14 cellular contexts compared by ENCODE assay signal in the genomic region with DNA sequence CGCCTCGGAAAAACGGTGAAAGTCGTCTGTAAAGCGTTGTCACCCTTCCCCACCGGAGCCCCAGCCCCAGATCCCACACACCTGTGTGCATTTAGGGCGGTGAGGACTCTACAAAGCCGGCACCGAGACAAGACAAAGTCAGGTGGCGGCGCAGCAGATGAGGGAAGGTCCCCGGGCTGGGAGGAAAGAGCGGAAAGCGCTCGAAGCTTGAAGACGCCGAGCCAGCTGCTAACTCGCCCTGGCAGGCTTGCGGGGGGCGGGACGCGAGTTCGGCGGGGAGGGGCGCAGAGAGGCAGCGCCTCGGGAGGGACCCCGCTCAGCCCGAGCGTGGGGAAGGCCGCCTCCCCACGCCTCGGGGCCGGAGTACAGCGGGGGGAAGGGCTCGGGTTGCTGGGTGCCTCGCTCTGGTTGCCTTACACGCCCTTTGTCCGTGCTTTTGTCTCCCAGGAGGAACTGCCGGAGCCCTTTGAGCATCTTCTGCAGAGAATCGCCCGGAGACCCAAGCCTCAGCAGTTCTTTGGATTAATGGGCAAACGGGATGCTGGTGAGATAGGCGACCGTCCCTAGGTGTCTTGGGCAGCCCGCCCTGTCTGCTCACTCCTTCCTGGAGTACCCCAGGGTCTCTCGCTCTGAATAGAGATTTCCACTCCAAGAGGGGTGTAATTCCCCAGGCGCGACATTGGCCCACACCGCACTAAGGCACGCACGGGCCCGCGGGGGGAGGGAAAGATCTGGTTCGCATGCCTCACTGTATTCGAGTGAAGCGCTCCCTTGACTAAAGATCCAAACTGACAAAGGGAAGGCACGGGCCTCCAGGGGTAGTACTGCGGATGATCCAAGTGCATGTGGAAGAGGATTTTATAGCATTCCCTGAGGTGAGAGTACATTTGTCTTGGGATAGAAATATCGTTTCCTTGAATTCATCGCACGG. TPM values are rescaled to one million over a fixed set of nuclear protein-coding genes. Genes with fewer than 3 reads are reported as not detected.
DNase-seq lines count a peak whose midpoint lies in the region; TF ChIP-seq lines count a peak whose summit lies in the region.
"Had no signal": no experiment of that assay in that cellular context is flagged by ENCODE, and none has a peak within 500 bp of the region (broad histone marks: within the 10 kb centered on the region; RNA-seq: fewer than 3 reads in every experiment).

No MANE protein-coding gene starts in this region.

- peaks cover 12% of the 10 kb centered on the region for H3F3A ChIP-seq in neural progenitor cell (ENCODE audit: low read depth)

- H3K36me3 ChIP-seq in HUES6 (ENCODE audit: control insufficient read depth, insufficient read depth, low read length) (no peaks in the 10 kb centered on the region), ectodermal cell (ENCODE audit: control insufficient read depth, insufficient read depth, low read length) (no peaks in the 10 kb centered on the region), neural progenitor cell (no peaks in the 10 kb centered on the region)

- H3K4me3 ChIP-seq in HUES6 (ENCODE audit: low read depth, low read length): peak overlapping the region; percentile 77
- peak overlapping the region; percentile 34 for H3K4me3 ChIP-seq in ectodermal cell (ENCODE audit: insufficient read depth, low read depth, low read length)
- peak overlapping the region; percentile 52 for H3K4me3 ChIP-seq in neural progenitor cell

- peak overlapping the region; percentile 96 for H3K4me2 ChIP-seq in neural progenitor cell

- no peaks in the 10 kb centered on the region for H4K20me1 ChIP-seq in neural progenitor cell (ENCODE audit: low read depth)

- CTCF ChIA-PET in Calu3 (lab: Charles Lee): no interaction called here

- no peaks in the 10 kb centered on the region for H3K4me1 Mint-ChIP-seq in Calu3 (ENCODE audit: low read depth, unreplicated experiment)
- peaks cover 21% of the 10 kb centered on the region for H3K4me1 Mint-ChIP-seq in neural progenitor cell
- H3K4me1 Mint-ChIP-seq: stimulated activated memory B cell treated with anti-CD40 and anti-IgM and Interleukin-4, amounts not matched to agents 10 μg/mL and 1 μg/mL and 100 μg/mL, for 72 hours had no signal

- H3K27me3 Mint-ChIP-seq in Calu3 (ENCODE audit: unreplicated experiment): peaks cover 18% of the 10 kb centered on the region
- peaks cover 49% of the 10 kb centered on the region for H3K27me3 Mint-ChIP-seq in neural progenitor cell (ENCODE audit: insufficient read depth, low read depth)

- H3K9me3 Mint-ChIP-seq in Calu3 (ENCODE audit: low read depth, unreplicated experiment) (no peaks in the 10 kb centered on the region), neural progenitor cell (no peaks in the 10 kb centered on the region)
- H3K9me3 Mint-ChIP-seq: activated naive CD4-positive, alpha-beta T cell treated with anti-CD3 and anti-CD28 coated beads for 36 hours; stimulated activated memory B cell treated with anti-CD40 and anti-IgM and Interleukin-4, amounts not matched to agents 10 μg/mL and 1 μg/mL and 100 μg/mL, for 72 hours had no signal

- no peaks in the 10 kb centered on the region for H3K9me3 ChIP-seq in HUES6 (ENCODE audit: control insufficient read depth, insufficient read depth, low read depth, low read length)
- no peaks in the 10 kb centered on the region for H3K9me3 ChIP-seq in ectodermal cell (ENCODE audit: control insufficient read depth, low read length)
- no peaks in the 10 kb centered on the region for H3K9me3 ChIP-seq in neural progenitor cell (ENCODE audit: low read depth)
- H3K9me3 ChIP-seq: Caco-2 had no signal

- TF ChIP-seq CTCF in Calu3 (IDR thresholded peaks at IDR 0.05; ENCODE audit: unreplicated experiment): no peak
- TF ChIP-seq CTCF in neural progenitor cell (IDR thresholded peaks at IDR 0.05): no peak

- H3K4me1 ChIP-seq in HUES6 (ENCODE audit: control insufficient read depth, insufficient read depth, low read length) (peaks cover 19% of the 10 kb centered on the region), ectodermal cell (ENCODE audit: control insufficient read depth, insufficient read depth, low read length) (peaks cover 5% of the 10 kb centered on the region), neural progenitor cell (peaks cover 16% of the 10 kb centered on the region)
- H3K4me1 ChIP-seq: Caco-2 had no signal

- H3K27me3 ChIP-seq in HUES6 (ENCODE audit: control insufficient read depth, insufficient read depth, low read length): peaks cover 82% of the 10 kb centered on the region
- H3K27me3 ChIP-seq in ectodermal cell (ENCODE audit: control insufficient read depth, insufficient read depth, low read length, poor library complexity, severe bottlenecking): peaks cover 82% of the 10 kb centered on the region
- H3K27me3 ChIP-seq in neural progenitor cell: peaks cover 98% of the 10 kb centered on the region

- intact Hi-C loops in Calu3 (cut with micrococcal nuclease; ENCODE audit: unreplicated experiment): loop anchor here (10.0 kb wide), 1 partner anchor 129 kb away; no protein-coding TSS in a partner anchor

- no peaks in the 10 kb centered on the region for H3K79me2 ChIP-seq in neural progenitor cell (ENCODE audit: low read depth)

- H3K27ac ChIP-seq in HUES6 (ENCODE audit: low read depth, low read length): no peak overlapping the region
- no peak overlapping the region for H3K27ac ChIP-seq in ectodermal cell (ENCODE audit: insufficient read depth, low read depth, low read length, poor library complexity, severe bottlenecking)
- H3K27ac ChIP-seq in neural progenitor cell: no peak overlapping the region

- H3K9ac ChIP-seq in HUES6 (ENCODE audit: low read length) (peak overlapping the region; percentile 38), neural progenitor cell (no peak overlapping the region)

- WGBS in ectodermal cell, 2 experiments: 2 to 3% methylated on average over 62 of the region's 62 CpGs

- H2AFZ ChIP-seq in neural progenitor cell (replicated peaks): peak overlapping the region; percentile 90

- H3K4me3 Mint-ChIP-seq in Calu3 (ENCODE audit: low read depth, unreplicated experiment) (peak overlapping the region; percentile 63), neural progenitor cell (peak overlapping the region; percentile 85)
- H3K4me3 Mint-ChIP-seq: activated naive CD4-positive, alpha-beta T cell treated with anti-CD3 and anti-CD28 coated beads for 36 hours; stimulated activated memory B cell treated with anti-CD40 and anti-IgM and Interleukin-4, amounts not matched to agents 10 μg/mL and 1 μg/mL and 100 μg/mL, for 72 hours had no signal

- DNase-seq in Calu3 (no peak), neural progenitor cell (ENCODE audit: low spot score) (peak; percentile 76), HuH-7 (ENCODE audit: low spot score) (no peak), LoVo (ENCODE audit: low spot score) (no peak), ureter (ENCODE audit: low spot score) (no peak), Kasumi-1 (lab: John Stamatoyannopoulos, UW) (no peak)
- DNase-seq: activated naive CD4-positive, alpha-beta T cell treated with anti-CD3 and anti-CD28 coated beads for 36 hours; NCI-H1092 treated with DMSO at 0.1 percent for 48 hours; SW 1271 had no signal

- BruUV-seq in Calu3 (replicated peaks; lab: Mats Ljungman, UMichigan): no TSS peak

- H3K36me3 Mint-ChIP-seq in Calu3 (ENCODE audit: insufficient read depth, unreplicated experiment) (peaks cover 7% of the 10 kb centered on the region), neural progenitor cell (no peaks in the 10 kb centered on the region)
- H3K36me3 Mint-ChIP-seq: stimulated activated memory B cell treated with anti-CD40 and anti-IgM and Interleukin-4, amounts not matched to agents 10 μg/mL and 1 μg/mL and 100 μg/mL, for 72 hours had no signal

- H3K27ac Mint-ChIP-seq in Calu3 (ENCODE audit: unreplicated experiment) (no peak overlapping the region), neural progenitor cell (no peak overlapping the region)
- H3K27ac Mint-ChIP-seq: activated naive CD4-positive, alpha-beta T cell treated with anti-CD3 and anti-CD28 coated beads for 36 hours; stimulated activated memory B cell treated with anti-CD40 and anti-IgM and Interleukin-4, amounts not matched to agents 10 μg/mL and 1 μg/mL and 100 μg/mL, for 72 hours had no signal

RNA-seq across cellular contexts. Expression of a gene that starts 1.7 kb away (rescaled TPM):
- total RNA-seq in Calu3 (2022) (0.80 and 2.8 TPM in 2 replicates), neural progenitor cell (ENCODE audit: low replicate concordance) (0.68 and 0.84 TPM in 2 replicates), ureter (3.0 TPM)
- polyA plus RNA-seq in ectodermal cell (2013, experiment 1 of 4): 1.3 TPM
- polyA plus RNA-seq in ectodermal cell (2013, experiment 2 of 4): 1.3 TPM
- polyA plus RNA-seq in ectodermal cell (2013, experiment 3 of 4): 2.7 TPM
- polyA plus RNA-seq in ectodermal cell (2013, experiment 4 of 4): 2.3 TPM
- total RNA-seq: activated naive CD4-positive, alpha-beta T cell treated with anti-CD3 and anti-CD28 coated beads for 36 hours; Caco-2; pulmonary artery endothelial cell had no signal
